ENCODE assay signal across 22 cellular contexts in the genomic region with DNA sequence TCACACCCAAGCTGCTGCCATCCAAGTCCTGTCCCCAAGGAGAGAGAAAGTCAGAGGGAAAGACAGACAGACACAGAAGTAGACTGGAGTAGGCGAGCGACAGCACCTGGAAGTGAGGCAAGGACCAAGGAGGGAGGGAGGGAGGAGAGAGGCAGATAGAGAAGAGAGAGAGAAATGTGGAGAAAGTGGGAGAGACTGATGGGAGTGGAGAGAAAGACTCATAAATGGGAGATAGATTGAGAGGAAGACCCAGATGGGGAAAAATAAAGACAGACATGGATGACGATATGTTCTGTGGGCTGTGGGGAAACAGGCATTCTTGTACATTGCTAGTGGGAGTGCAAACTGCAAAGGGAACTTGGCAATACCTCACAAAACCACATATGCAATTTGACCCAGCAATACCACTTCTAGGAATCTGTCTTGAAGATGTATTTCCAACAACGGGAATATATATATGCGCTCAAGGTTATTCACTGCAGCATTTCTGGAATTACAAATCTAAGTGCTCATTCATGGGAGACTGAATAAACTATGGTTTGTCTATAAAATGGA. TPM values are rescaled to one million over a fixed set of nuclear protein-coding genes. Genes with fewer than 3 reads are reported as not detected.
DNase-seq lines count a peak whose midpoint lies in the region; ATAC-seq lines count a peak whose summit lies in the region.
"Had no signal": no experiment of that assay in that cellular context is flagged by ENCODE, and none has a peak within 500 bp of the region (broad histone marks: within the 10 kb centered on the region; RNA-seq: fewer than 3 reads in every experiment).

No MANE protein-coding gene starts in this region.

- no peaks in the 10 kb centered on the region for H3K27me3 Mint-ChIP-seq in activated naive CD4-positive, alpha-beta T cell treated with anti-CD3 and anti-CD28 coated beads, Interleukin-2, amount 10 ng/mL, durations not matched to agents 7 days and 5 days
- no peaks in the 10 kb centered on the region for H3K27me3 Mint-ChIP-seq in stimulated activated naive B cell treated with anti-CD40 and anti-IgM and Interleukin-4, amounts not matched to agents 10 μg/mL and 1 μg/mL and 100 μg/mL, for 72 hours
- H3K27me3 Mint-ChIP-seq: IgD-negative memory B cell had no signal

- H3K9me3 Mint-ChIP-seq in activated naive CD4-positive, alpha-beta T cell treated with anti-CD3 and anti-CD28 coated beads, Interleukin-2, amount 10 ng/mL, durations not matched to agents 7 days and 5 days: no peaks in the 10 kb centered on the region
- H3K9me3 Mint-ChIP-seq in activated naive CD4-positive, alpha-beta T cell treated with anti-CD3 and anti-CD28 coated beads, Interleukin-2, amount 50 U/mL, for 72 hours: no peaks in the 10 kb centered on the region
- no peaks in the 10 kb centered on the region for H3K9me3 Mint-ChIP-seq in stimulated activated naive B cell treated with anti-CD40 and anti-IgM and Interleukin-4, amounts not matched to agents 10 μg/mL and 1 μg/mL and 100 μg/mL, for 72 hours
- H3K9me3 Mint-ChIP-seq: IgD-negative memory B cell had no signal

- H3K4me1 Mint-ChIP-seq in activated naive CD4-positive, alpha-beta T cell treated with anti-CD3 and anti-CD28 coated beads, Interleukin-2, amount 10 ng/mL, durations not matched to agents 7 days and 5 days: peaks cover 24% of the 10 kb centered on the region
- peaks cover 33 to 72% of the 10 kb centered on the region in 2 donors for H3K4me1 Mint-ChIP-seq in stimulated activated naive B cell treated with anti-CD40 and anti-IgM and Interleukin-4, amounts not matched to agents 10 μg/mL and 1 μg/mL and 100 μg/mL, for 72 hours

- H3K4me3 Mint-ChIP-seq in activated naive CD4-positive, alpha-beta T cell treated with anti-CD3 and anti-CD28 coated beads, Interleukin-2, amount 10 ng/mL, durations not matched to agents 7 days and 5 days: no peak overlapping the region
- no peak overlapping the region for H3K4me3 Mint-ChIP-seq in stimulated activated naive B cell treated with anti-CD40 and anti-IgM and Interleukin-4, amounts not matched to agents 10 μg/mL and 1 μg/mL and 100 μg/mL, for 72 hours
- H3K4me3 Mint-ChIP-seq: IgD-negative memory B cell had no signal

- ATAC-seq in activated naive CD4-positive, alpha-beta T cell treated with anti-CD3 and anti-CD28 coated beads, Interleukin-2, amount 50 U/mL, for 72 hours: no peak
- no peak for ATAC-seq in stimulated activated naive B cell treated with anti-CD40 and anti-IgM and Interleukin-4, amounts not matched to agents 10 μg/mL and 1 μg/mL and 100 μg/mL, for 72 hours (replicated peaks)
- ATAC-seq: activated CD4-positive, CD25-positive, alpha-beta regulatory T cell treated with anti-CD3 and anti-CD28 coated beads, Interleukin-2, amount 50 U/mL, for 24 hours had no signal

- DNase-seq in activated naive CD4-positive, alpha-beta T cell treated with anti-CD3 and anti-CD28 coated beads, Interleukin-2, amount 10 ng/mL, durations not matched to agents 7 days and 5 days: no peak
- no peak for DNase-seq in activated naive CD4-positive, alpha-beta T cell treated with anti-CD3 and anti-CD28 coated beads, Interleukin-2, amount 50 U/mL, for 72 hours (ENCODE audit: low spot score in 2 of 2)
- DNase-seq in amniotic epithelial cell (ENCODE audit: low read depth) (peak; percentile 96), fibroblast of peridontal ligament (ENCODE audit: extremely low read depth) (peak; percentile 82), NCI-H748 (lab: John Stamatoyannopoulos, UW; ENCODE audit: unreplicated experiment) (no peak), NCI-H1694 (lab: John Stamatoyannopoulos, UW) (no peak), DMS53 (lab: John Stamatoyannopoulos, UW) (no peak)
- no peak for DNase-seq in stimulated activated naive B cell treated with anti-CD40 and anti-IgM and Interleukin-4, amounts not matched to agents 10 μg/mL and 1 μg/mL and 100 μg/mL, for 72 hours
- DNase-seq: COR-L47; effector memory CD4-positive, alpha-beta T cell; EL; hippocampal formation; kidney glomerular epithelial cell; mesenchymal stem cell; NCI-H1092; NCI-H526 treated with DMSO at 0.1 percent for 48 hours; OCI-M1 had no signal

- H3K27ac Mint-ChIP-seq in activated naive CD4-positive, alpha-beta T cell treated with anti-CD3 and anti-CD28 coated beads, Interleukin-2, amount 10 ng/mL, durations not matched to agents 7 days and 5 days: peak overlapping the region; percentile 8
- no peak overlapping the region for H3K27ac Mint-ChIP-seq in activated naive CD4-positive, alpha-beta T cell treated with anti-CD3 and anti-CD28 coated beads, Interleukin-2, amount 50 U/mL, for 72 hours
- H3K27ac Mint-ChIP-seq in stimulated activated naive B cell treated with anti-CD40 and anti-IgM and Interleukin-4, amounts not matched to agents 10 μg/mL and 1 μg/mL and 100 μg/mL, for 72 hours: peak overlapping the region; percentile 5

- CTCF ChIA-PET in activated naive CD4-positive, alpha-beta T cell treated with anti-CD3 and anti-CD28 coated beads, Interleukin-2, amount 10 ng/mL, durations not matched to agents 7 days and 5 days (lab: Charles Lee): interaction anchor here (6.8 to 18.2 kb wide), 2 partner anchors 16 to 27 kb away, joined by 55 to 200 read pairs; no protein-coding TSS in a partner anchor

- H3K36me3 Mint-ChIP-seq in activated naive CD4-positive, alpha-beta T cell treated with anti-CD3 and anti-CD28 coated beads, Interleukin-2, amount 10 ng/mL, durations not matched to agents 7 days and 5 days: peaks cover 18% of the 10 kb centered on the region
- H3K36me3 Mint-ChIP-seq in activated naive CD4-positive, alpha-beta T cell treated with anti-CD3 and anti-CD28 coated beads, Interleukin-2, amount 50 U/mL, for 72 hours: no peaks in the 10 kb centered on the region
- peaks cover 21 to 24% of the 10 kb centered on the region in 2 donors for H3K36me3 Mint-ChIP-seq in stimulated activated naive B cell treated with anti-CD40 and anti-IgM and Interleukin-4, amounts not matched to agents 10 μg/mL and 1 μg/mL and 100 μg/mL, for 72 hours
- H3K36me3 Mint-ChIP-seq: IgD-negative memory B cell had no signal

RNA-seq across cellular contexts. Expression of a gene that starts 12.0 kb away (rescaled TPM):
- 10 to 100 TPM; 62.7 to 80.6 TPM for total RNA-seq in activated naive CD4-positive, alpha-beta T cell treated with anti-CD3 and anti-CD28 coated beads, Interleukin-2, amount 50 U/mL, for 72 hours

RNA-seq across cellular contexts. Expression of a gene that starts 16.2 kb away (rescaled TPM):
- 1 to 10 TPM; 2.3 to 3.0 TPM for total RNA-seq in activated naive CD4-positive, alpha-beta T cell treated with anti-CD3 and anti-CD28 coated beads, Interleukin-2, amount 50 U/mL, for 72 hours
- total RNA-seq: bronchial epithelial cell had no signal

RNA-seq across cellular contexts. Expression of a gene that starts 19.3 kb away (rescaled TPM):
- under 1 TPM in 1 of 2 donors, not detected in 1; 0.64 TPM for total RNA-seq in activated naive CD4-positive, alpha-beta T cell treated with anti-CD3 and anti-CD28 coated beads, Interleukin-2, amount 50 U/mL, for 72 hours
- total RNA-seq: A673, bronchial epithelial cell, urinary bladder had no signal

RNA-seq across cellular contexts. Expression of a gene that starts 22.2 kb away (rescaled TPM):
- under 1 TPM in 1 of 2 donors, not detected in 1; 0.16 TPM for total RNA-seq in activated naive CD4-positive, alpha-beta T cell treated with anti-CD3 and anti-CD28 coated beads, Interleukin-2, amount 50 U/mL, for 72 hours
- total RNA-seq: bronchial epithelial cell had no signal

RNA-seq across cellular contexts. Expression of a gene that starts 38.9 kb away (rescaled TPM):
- 10 to 100 TPM in 1 of 2 donors, 1 to 10 TPM in 1; 7.9 to 16.0 TPM for total RNA-seq in activated naive CD4-positive, alpha-beta T cell treated with anti-CD3 and anti-CD28 coated beads, Interleukin-2, amount 50 U/mL, for 72 hours

Comparison
In these comparisons a context has a peak if more than half of its experiments do, and no peak if none do; other contexts are left out.
1. H3K27ac Mint-ChIP-seq: peak in activated naive CD4-positive, alpha-beta T cell treated with anti-CD3 and anti-CD28 coated beads, Interleukin-2, amount 10 ng/mL, durations not matched to agents 7 days and 5 days (single experiment) and stimulated activated naive B cell treated with anti-CD40 and anti-IgM and Interleukin-4, amounts not matched to agents 10 μg/mL and 1 μg/mL and 100 μg/mL, for 72 hours (single experiment); none in activated naive CD4-positive, alpha-beta T cell treated with anti-CD3 and anti-CD28 coated beads, Interleukin-2, amount 50 U/mL, for 72 hours (0 of 2).
2. DNase-seq: peak in amniotic epithelial cell (single experiment) and fibroblast of peridontal ligament (single experiment); none in activated naive CD4-positive, alpha-beta T cell treated with anti-CD3 and anti-CD28 coated beads, Interleukin-2, amount 10 ng/mL, durations not matched to agents 7 days and 5 days (single experiment), activated naive CD4-positive, alpha-beta T cell treated with anti-CD3 and anti-CD28 coated beads, Interleukin-2, amount 50 U/mL, for 72 hours (0 of 2), stimulated activated naive B cell treated with anti-CD40 and anti-IgM and Interleukin-4, amounts not matched to agents 10 μg/mL and 1 μg/mL and 100 μg/mL, for 72 hours (single experiment), NCI-H748 (single experiment), NCI-H1694 (single experiment) and DMS53 (single experiment).